ENCODE assay signal across 25 cellular contexts in the genomic region with DNA sequence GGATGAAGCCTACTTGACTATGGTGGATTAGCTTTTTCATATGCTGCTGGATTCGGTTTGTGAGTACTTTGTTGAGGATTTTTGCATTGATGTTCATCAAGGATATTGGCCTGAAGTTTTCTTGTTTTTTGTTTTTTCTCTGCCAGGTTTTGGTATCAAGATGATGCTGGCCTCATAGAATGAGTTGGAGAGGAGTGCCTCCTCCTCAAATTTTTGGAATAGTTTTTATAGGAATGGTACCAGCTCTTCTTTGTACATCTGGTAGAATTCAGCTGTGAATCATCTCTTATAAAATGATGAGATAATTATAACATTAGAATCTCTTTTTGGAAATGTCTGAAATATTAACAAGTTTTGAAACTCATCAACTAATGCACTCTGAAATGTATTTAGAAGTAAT.
"Had no signal": no experiment of that assay in that cellular context is flagged by ENCODE, and none has a peak within 500 bp of the region (broad histone marks: within the 10 kb centered on the region; RNA-seq: fewer than 3 reads in every experiment).

No MANE protein-coding gene starts in this region.

- H3K36me3 Mint-ChIP-seq: mesothelial cell of epicardium had no signal

- H3K4me1 ChIP-seq: foreskin keratinocyte, left ventricle myocardium inferior, lower lobe of right lung, parathyroid adenoma, prostate gland had no signal

- ATAC-seq: foreskin keratinocyte; lower lobe of right lung; sciatic nerve; stimulated activated naive B cell treated with anti-CD40 and anti-IgM and Interleukin-4, amounts not matched to agents 10 μg/mL and 1 μg/mL and 100 μg/mL, for 72 hours; stimulated activated naive CD8-positive, alpha-beta T cell treated with anti-CD3 and anti-CD28 coated beads, Interleukin-15, amount 100 ng/mL, for 72 hours had no signal

- H3K9me3 Mint-ChIP-seq: memory B cell had no signal

- DNase-seq: colonic mucosa; dermis blood vessel endothelial cell; esophagus squamous epithelium; foreskin keratinocyte; kidney; left cardiac atrium; left ventricle myocardium inferior; lower lobe of right lung; naive B cell; occipital lobe; retina; stimulated activated CD4-positive, alpha-beta T cell treated with anti-CD3 and anti-CD28 coated beads, Interleukin-2, amount 100 ng/mL, for 24 hours; stimulated activated CD4-positive, alpha-beta T cell treated with anti-CD3 and anti-CD28 coated beads, Interleukin-4, amount 100 ng/mL, for 4 hours; stimulated activated naive B cell treated with anti-CD40 and anti-IgM and Interleukin-4, amounts not matched to agents 10 μg/mL and 1 μg/mL and 100 μg/mL, for 72 hours; stimulated activated naive CD8-positive, alpha-beta T cell treated with anti-CD3 and anti-CD28 coated beads, Interleukin-15, amount 100 ng/mL, for 72 hours; transverse colon had no signal

- H3K9me3 ChIP-seq: colonic mucosa, esophagus squamous epithelium, left ventricle myocardium inferior, lower lobe of right lung, prostate gland, thoracic aorta, transverse colon had no signal

- H3K4me1 Mint-ChIP-seq: memory B cell; naive B cell; stimulated activated naive CD8-positive, alpha-beta T cell treated with anti-CD3 and anti-CD28 coated beads, Interleukin-15, amount 100 ng/mL, for 72 hours had no signal

- H3K27ac ChIP-seq: colonic mucosa, esophagus squamous epithelium, foreskin keratinocyte, hepatocyte, left ventricle myocardium inferior, lower lobe of right lung, parathyroid adenoma, prostate gland, transverse colon had no signal

- H3K4me3 Mint-ChIP-seq: memory B cell; mesothelial cell of epicardium; naive B cell; nephron; stimulated activated naive B cell treated with anti-CD40 and anti-IgM and Interleukin-4, amounts not matched to agents 10 μg/mL and 1 μg/mL and 100 μg/mL, for 72 hours; stimulated activated naive CD8-positive, alpha-beta T cell treated with anti-CD3 and anti-CD28 coated beads, Interleukin-15, amount 100 ng/mL, for 72 hours had no signal

- H3K36me3 ChIP-seq: colonic mucosa, esophagus squamous epithelium, left ventricle myocardium inferior, lower lobe of right lung, prostate gland, thoracic aorta, transverse colon had no signal

- H3K27ac Mint-ChIP-seq: memory B cell; mesothelial cell of epicardium; naive B cell; stimulated activated naive B cell treated with anti-CD40 and anti-IgM and Interleukin-4, amounts not matched to agents 10 μg/mL and 1 μg/mL and 100 μg/mL, for 72 hours; stimulated activated naive CD8-positive, alpha-beta T cell treated with anti-CD3 and anti-CD28 coated beads, Interleukin-15, amount 100 ng/mL, for 72 hours had no signal

- H3K4me3 ChIP-seq: colonic mucosa, esophagus squamous epithelium, hepatocyte, left ventricle myocardium inferior, lower lobe of right lung, prostate gland, skin epidermis, thoracic aorta, transverse colon had no signal

- H3K27me3 ChIP-seq: colonic mucosa, esophagus squamous epithelium, foreskin keratinocyte, hepatocyte, transverse colon had no signal

- H3K27me3 Mint-ChIP-seq: naive B cell; stimulated activated naive B cell treated with anti-CD40 and anti-IgM and Interleukin-4, amounts not matched to agents 10 μg/mL and 1 μg/mL and 100 μg/mL, for 72 hours; stimulated activated naive CD8-positive, alpha-beta T cell treated with anti-CD3 and anti-CD28 coated beads, Interleukin-15, amount 100 ng/mL, for 72 hours had no signal
